Comparison of ENCODE assay signal across 12 cellular contexts in the genomic region with DNA sequence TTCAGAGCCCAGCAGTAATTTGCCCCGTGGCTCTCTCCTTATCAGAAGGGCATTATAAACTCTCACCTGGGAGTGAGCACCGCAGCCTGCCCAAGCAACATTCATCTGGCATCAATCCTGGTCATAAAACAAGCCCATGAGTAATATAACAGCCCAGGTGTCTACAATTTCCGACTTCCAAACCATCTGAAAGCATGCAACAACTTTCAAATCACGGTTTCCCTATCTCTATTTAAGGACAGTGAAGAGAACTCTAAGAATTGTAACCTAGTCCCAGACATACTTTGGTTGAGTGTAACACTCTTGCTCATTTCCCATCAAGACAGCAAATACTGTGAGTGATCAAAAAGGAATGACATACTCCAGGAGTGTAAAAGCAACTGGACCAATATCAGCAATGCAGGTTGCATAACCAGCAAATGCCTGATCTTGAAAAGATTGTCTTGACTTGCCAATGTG.
DNase-seq lines count a peak whose midpoint lies in the region; ATAC-seq and TF ChIP-seq lines count a peak whose summit lies in the region.
"Had no signal": no experiment of that assay in that cellular context is flagged by ENCODE, and none has a peak within 500 bp of the region (broad histone marks: within the 10 kb centered on the region; RNA-seq: fewer than 3 reads in every experiment).

No MANE protein-coding gene starts in this region.

- ATAC-seq in GM18868 (IDR thresholded peaks at IDR 0.05; ENCODE audit: unreplicated experiment) = no peak
- ATAC-seq: left cardiac atrium had no signal

- TF ChIP-seq CTCF in AG04450 (IDR thresholded peaks at IDR 0.05; ENCODE audit: low read depth, low read length) (no peak), kidney epithelial cell (IDR thresholded peaks at IDR 0.05; ENCODE audit: insufficient read depth, low read length, poor library complexity, severe bottlenecking) (no peak), GM13976 (IDR thresholded peaks at IDR 0.05; ENCODE audit: borderline replicate concordance, control extremely low read depth, extremely low read depth, insufficient read depth, missing control alignments) (no peak)

- POLR2A ChIA-PET in AG04450 (lab: Yijun Ruan, JAX) = interaction anchor here (0.7 to 1.3 kb wide), 2 partner anchors 16 to 58 kb away, joined by 3 to 5 read pairs; no protein-coding TSS in a partner anchor

- CTCF ChIA-PET in AG04450 (lab: Charles Lee) = no interaction called here

- H3K36me3 ChIP-seq in kidney epithelial cell (ENCODE audit: control insufficient read depth, insufficient read depth, low read length) = no peaks in the 10 kb centered on the region

- H3K27me3 ChIP-seq in AG04450 (ENCODE audit: control insufficient read depth, insufficient read depth, low read length) (no peaks in the 10 kb centered on the region), kidney epithelial cell (ENCODE audit: control insufficient read depth, insufficient read depth, low read length) (no peaks in the 10 kb centered on the region)

- H3K4me3 ChIP-seq in AG04450 (ENCODE audit: low read depth, low read length) = no peak overlapping the region
- H3K4me3 ChIP-seq in kidney epithelial cell (ENCODE audit: low read depth, low read length) = no peak overlapping the region

- DNase-seq in AG04450 (ENCODE audit: low read depth, low spot score) (peak; percentile 70), HT1080 (ENCODE audit: low read depth) (peak; percentile 93), amniotic epithelial cell (ENCODE audit: low read depth) (peak; percentile 80), kidney epithelial cell (ENCODE audit: low read depth) (peak; percentile 90), GM13976 (ENCODE audit: low spot score) (no peak), NAMALWA (ENCODE audit: low spot score) (no peak), ureter (ENCODE audit: low spot score) (no peak)
- DNase-seq: activated CD4-positive, CD25-positive, alpha-beta regulatory T cell; activated gamma-delta T cell treated with Interleukin-2 at 50 U/mL for 16 hours; CD4-positive, CD25-positive, alpha-beta regulatory T cell; left cardiac atrium had no signal

- in situ Hi-C loops in GM13976 (cut with MboI; ENCODE audit: low sequenced_read_pairs, unreplicated experiment) = no loop called here

- no peak overlapping the region for H3K27ac ChIP-seq in AG04450 (ENCODE audit: low read depth, low read length)

- H3K9me3 ChIP-seq in AG04450 (ENCODE audit: control insufficient read depth, insufficient read depth, low read length) = no peaks in the 10 kb centered on the region

Comparison
In these comparisons a context has a peak if more than half of its experiments do, and no peak if none do; other contexts are left out.
1. DNase-seq: peak in AG04450 (single experiment), HT1080 (single experiment), amniotic epithelial cell (single experiment) and kidney epithelial cell (single experiment); none in GM13976 (single experiment), NAMALWA (single experiment) and ureter (single experiment).